Comparison of ENCODE assay signal across 24 cellular contexts in the genomic region with DNA sequence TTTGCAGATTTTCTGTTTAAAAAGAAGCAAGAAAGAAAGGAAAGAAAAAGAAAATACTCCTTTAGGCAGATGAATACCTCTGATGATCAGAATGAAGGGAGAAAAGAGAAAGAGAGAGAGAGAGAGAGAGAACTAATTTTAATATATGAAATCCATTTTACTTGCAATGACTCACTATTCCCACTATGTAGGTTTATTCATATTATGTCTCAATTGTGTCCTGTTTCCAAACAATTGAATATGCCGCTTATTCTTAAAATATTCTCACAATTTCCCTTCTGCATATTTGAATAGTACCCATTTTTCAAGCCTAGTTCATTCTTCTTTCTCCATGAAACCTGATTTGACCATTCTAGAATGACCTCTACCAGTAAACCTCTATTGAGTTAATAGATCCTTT. TPM values are rescaled to one million over a fixed set of nuclear protein-coding genes. Genes with fewer than 3 reads are reported as not detected.
A peak's percentile ranks its signal among the peaks of the same experiment; 100 is the strongest.
DNase-seq lines count a peak whose midpoint lies in the region; ATAC-seq and TF ChIP-seq lines count a peak whose summit lies in the region.
"Had no signal": no experiment of that assay in that cellular context is flagged by ENCODE, and none has a peak within 500 bp of the region (broad histone marks: within the 10 kb centered on the region; RNA-seq: fewer than 3 reads in every experiment).

No MANE protein-coding gene starts in this region.

- H3K4me2 ChIP-seq in MM.1S (ENCODE audit: low read depth, low read length) (peak overlapping the region; percentile 30; the same call in 1 of the 2 replicates), osteoblast (ENCODE audit: insufficient read depth, low read length) (peak overlapping the region; percentile 71)
- H3K4me2 ChIP-seq: GM23338 had no signal

- H2AFZ ChIP-seq in MM.1S (ENCODE audit: low read length) (no peak overlapping the region), osteoblast (ENCODE audit: low read length) (peak overlapping the region; percentile 81)
- H2AFZ ChIP-seq: GM23338, parathyroid adenoma had no signal

- H3K27me3 ChIP-seq in MM.1S (replicated peaks; ENCODE audit: insufficient read depth, low read length) (no peaks in the 10 kb centered on the region), osteoblast (ENCODE audit: insufficient read depth, low read length) (peaks cover 3% of the 10 kb centered on the region), foreskin keratinocyte (peaks cover 7% of the 10 kb centered on the region), esophagus squamous epithelium (no peaks in the 10 kb centered on the region)
- H3K27me3 ChIP-seq: colonic mucosa had no signal

- no peaks in the 10 kb centered on the region for H3K9me2 ChIP-seq in MM.1S (replicated peaks; ENCODE audit: insufficient read depth, low read length)

- H3K9me3 ChIP-seq in MM.1S (replicated peaks; ENCODE audit: insufficient read depth, low read length) (no peaks in the 10 kb centered on the region), osteoblast (ENCODE audit: low read depth, low read length) (no peaks in the 10 kb centered on the region), esophagus squamous epithelium (no peaks in the 10 kb centered on the region)
- H3K9me3 ChIP-seq: Caco-2, colonic mucosa, lower lobe of right lung had no signal

- H3K79me2 ChIP-seq in MM.1S (ENCODE audit: low read length) (no peaks in the 10 kb centered on the region), osteoblast (ENCODE audit: insufficient read depth, low read length) (no peaks in the 10 kb centered on the region)
- H3K79me2 ChIP-seq: parathyroid adenoma had no signal

- H3K4me3 ChIP-seq in MM.1S (ENCODE audit: low read length), result no peak overlapping the region
- H3K4me3 ChIP-seq in epithelial cell of esophagus (ENCODE audit: low read length), result no peak overlapping the region
- peak overlapping the region; percentile 40 for H3K4me3 ChIP-seq in osteoblast (ENCODE audit: insufficient read depth, low read length)
- H3K4me3 ChIP-seq in esophagus squamous epithelium, result no peak overlapping the region
- H3K4me3 ChIP-seq: colonic mucosa, GM23338, lower lobe of right lung had no signal

- H3F3A ChIP-seq in MM.1S (ENCODE audit: insufficient read depth, low read length), result peaks cover 11% of the 10 kb centered on the region

- no peak for TF ChIP-seq CTCF in MM.1S (IDR thresholded peaks at IDR 0.05; ENCODE audit: low read length)
- no peak for TF ChIP-seq CTCF in epithelial cell of esophagus (IDR thresholded peaks at IDR 0.05; ENCODE audit: insufficient read depth, low read depth, low read length, missing control alignments)
- no peak for TF ChIP-seq CTCF in osteoblast (IDR thresholded peaks at IDR 0.05; ENCODE audit: extremely low read depth, low read depth, low read length)
- no peak for TF ChIP-seq CTCF in foreskin keratinocyte (conservative IDR thresholded peaks at IDR 0.05)
- TF ChIP-seq CTCF in esophagus squamous epithelium (IDR thresholded peaks at IDR 0.05), result no peak

- no peak for ATAC-seq in foreskin keratinocyte
- ATAC-seq: activated CD4-positive, alpha-beta T cell treated with anti-CD3 and anti-CD28 coated beads for 36 hours; GM23338 had no signal

- no peak overlapping the region for H3K9ac ChIP-seq in MM.1S (ENCODE audit: low read length)
- H3K9ac ChIP-seq: parathyroid adenoma had no signal

- peak; percentile 19 for DNase-seq in EH (ENCODE audit: low read depth)
- DNase-seq in MM.1S, result no peak
- peak; percentile 15 for DNase-seq in epithelial cell of esophagus (ENCODE audit: low read depth)
- DNase-seq in osteoblast (ENCODE audit: insufficient read length, low spot score, missing footprints), result no peak
- no peak for DNase-seq in foreskin keratinocyte
- no peak for DNase-seq in NCI-H774 (lab: John Stamatoyannopoulos, UW)
- DNase-seq in esophagus squamous epithelium (lab: John Stamatoyannopoulos, UW), result no peak
- DNase-seq: activated CD4-positive, alpha-beta T cell treated with anti-CD3 and anti-CD28 coated beads for 36 hours; activated CD8-positive, alpha-beta memory T cell treated with anti-CD3 and anti-CD28 coated beads for 24 hours; activated effector memory CD4-positive, alpha-beta T cell treated with anti-CD3 and anti-CD28 coated beads, Interleukin-2, amount 50 U/mL, for 16 hours; Caco-2; colonic mucosa; endodermal cell; KG1; lower lobe of right lung; NCI-H1694 treated with DMSO at 0.1 percent for 48 hours; NCI-H510A; Right ventricle myocardium superior; stimulated activated CD4-positive, alpha-beta T cell treated with anti-CD3 and anti-CD28 coated beads, Interleukin-2, amount 100 ng/mL, for 48 hours had no signal

- intact Hi-C loops in esophagus squamous epithelium (cut with DNase I), result no loop called here

- H3K4me1 ChIP-seq in MM.1S (ENCODE audit: low read length) (peaks cover 13% of the 10 kb centered on the region), osteoblast (ENCODE audit: insufficient read depth, low read length) (peaks cover 10% of the 10 kb centered on the region), foreskin keratinocyte (peaks cover 8% of the 10 kb centered on the region), esophagus squamous epithelium (peaks cover 0 to 10% (median 5%) of the 10 kb centered on the region in 3 donors)
- H3K4me1 ChIP-seq: colonic mucosa, parathyroid adenoma had no signal

- H3K36me3 ChIP-seq in MM.1S (replicated peaks; ENCODE audit: insufficient read depth, low read length) (no peaks in the 10 kb centered on the region), osteoblast (ENCODE audit: insufficient read depth, low read length) (no peaks in the 10 kb centered on the region), esophagus squamous epithelium (no peaks in the 10 kb centered on the region)
- H3K36me3 ChIP-seq: colonic mucosa, lower lobe of right lung had no signal

- no peak overlapping the region for H3K27ac ChIP-seq in MM.1S (ENCODE audit: low read length)
- peak overlapping the region; percentile 54 for H3K27ac ChIP-seq in osteoblast (ENCODE audit: low read depth, low read length)
- H3K27ac ChIP-seq in foreskin keratinocyte, result no peak overlapping the region
- H3K27ac ChIP-seq in esophagus squamous epithelium, result no peak overlapping the region
- H3K27ac ChIP-seq: colonic mucosa, lower lobe of right lung, parathyroid adenoma had no signal

- H4K20me1 ChIP-seq in MM.1S (ENCODE audit: insufficient read depth, low read length) (no peaks in the 10 kb centered on the region), osteoblast (ENCODE audit: insufficient read depth, low read length) (no peaks in the 10 kb centered on the region)

- no peak for TF ChIP-seq POLR2A in esophagus squamous epithelium (IDR thresholded peaks at IDR 0.05)

- 50 to 71% methylated on average over 1 of the region's 1 CpG for WGBS in esophagus squamous epithelium, 2 donors

RNA-seq across cellular contexts. Expression of a gene that starts 11.7 kb away (rescaled TPM):
- total RNA-seq in osteoblast, result not detected in 2 replicates
- not detected in 2 replicates for total RNA-seq in foreskin keratinocyte
- not detected in 2 replicates for polyA plus RNA-seq in foreskin keratinocyte
- total RNA-seq in esophagus squamous epithelium, result not detected
- total RNA-seq: activated CD4-positive, alpha-beta T cell treated with anti-CD3 and anti-CD28 coated beads for 36 hours; Caco-2; colonic mucosa; fibroblast of lung; GM23338; kidney epithelial cell; lower lobe of right lung; Right ventricle myocardium superior had no signal
- polyA plus RNA-seq: AG04450, fibroblast of lung, GM23338 had no signal

RNA-seq across cellular contexts. Expression of a gene that starts 45.1 kb away (rescaled TPM):
- 14.4 and 15.6 TPM in 2 replicates for total RNA-seq in osteoblast
- not detected in 2 replicates for total RNA-seq in foreskin keratinocyte
- polyA plus RNA-seq in foreskin keratinocyte, result not detected in 2 replicates
- total RNA-seq in esophagus squamous epithelium, result not detected
- total RNA-seq: activated CD4-positive, alpha-beta T cell treated with anti-CD3 and anti-CD28 coated beads for 36 hours; Caco-2; colonic mucosa; endodermal cell; fibroblast of lung; GM23338; kidney epithelial cell; lower lobe of right lung; Right ventricle myocardium superior had no signal
- polyA plus RNA-seq: AG04450, fibroblast of lung, GM23338 had no signal

Comparison
In these comparisons a context has a peak if more than half of its experiments do, and no peak if none do; other contexts are left out.
1. DNase-seq: peak in EH (single experiment) and epithelial cell of esophagus (single experiment); none in MM.1S (single experiment), osteoblast (single experiment), foreskin keratinocyte (0 of 2), NCI-H774 (single experiment) and esophagus squamous epithelium (single experiment).
2. RNA of a gene that starts 45.1 kb away (total RNA-seq): 14.4 to 15.6 TPM in osteoblast; not detected in foreskin keratinocyte and not detected in esophagus squamous epithelium; every median in the first group is over 10 times any median in the second.